ENCODE assay signal across 15 cellular contexts in the genomic region with DNA sequence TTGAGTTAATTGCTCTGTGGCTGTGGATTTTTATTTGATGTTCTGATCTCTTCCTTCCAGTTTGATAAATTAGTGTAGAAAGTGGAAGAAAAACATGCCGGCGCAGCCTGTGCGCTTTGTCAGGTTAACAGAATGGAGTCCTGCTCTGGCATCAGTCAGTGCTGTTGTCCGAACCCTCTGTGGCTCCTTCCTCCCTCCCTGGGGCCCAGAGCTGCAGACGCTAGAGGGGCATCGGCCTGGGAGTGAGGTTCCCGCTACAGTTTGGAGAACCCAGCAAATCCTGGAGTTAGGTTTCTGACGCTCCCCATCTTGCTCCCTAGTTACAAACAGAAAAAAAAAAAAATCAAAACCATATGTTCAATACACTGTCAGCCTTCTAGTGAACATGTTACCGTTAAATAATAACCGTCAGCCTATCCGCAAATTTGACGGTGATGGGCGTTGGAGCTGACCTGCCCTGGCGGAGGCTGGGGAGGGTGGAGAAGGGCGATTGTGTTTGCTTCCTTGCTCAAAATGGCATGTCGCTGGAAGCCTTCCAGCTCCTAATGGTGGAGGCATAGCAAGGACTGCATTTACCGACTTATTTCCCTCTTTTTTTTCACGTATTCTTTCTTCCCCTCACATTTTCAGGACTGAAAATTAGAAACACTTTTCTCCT. TPM values are rescaled to one million over a fixed set of nuclear protein-coding genes. Genes with fewer than 3 reads are reported as not detected.
A peak's percentile ranks its signal among the peaks of the same experiment; 100 is the strongest.
DNase-seq lines count a peak whose midpoint lies in the region; ATAC-seq, FAIRE-seq and TF ChIP-seq lines count a peak whose summit lies in the region.
"Had no signal": no experiment of that assay in that cellular context is flagged by ENCODE, and none has a peak within 500 bp of the region (broad histone marks: within the 10 kb centered on the region; RNA-seq: fewer than 3 reads in every experiment).

No MANE protein-coding gene starts in this region.

- H3K4me3 ChIP-seq in IMR-90 (ENCODE audit: insufficient read depth, low read depth, low read length): no peak overlapping the region
- no peak overlapping the region for H3K4me3 ChIP-seq in small intestine (ENCODE audit: low read depth in 1 of 2, low read length in 2 of 2)

- TF ChIP-seq POLR2A in IMR-90 (IDR thresholded peaks at IDR 0.05; ENCODE audit: low read depth, low read length): no peak

- peak overlapping the region; percentile 44 for H3K23ac ChIP-seq in IMR-90 (ENCODE audit: low read depth, low read length)

- H3K18ac ChIP-seq in IMR-90 (ENCODE audit: low read depth, low read length): 0 out of 2 replicates have a peak overlapping the region, but pooled peaks have one; percentile 16

- no peak for FAIRE-seq in small intestine (lab: Jason Lieb, UNC)

- H3K9me3 ChIP-seq in IMR-90 (ENCODE audit: control insufficient read depth, insufficient read depth, low read length): no peaks in the 10 kb centered on the region
- H3K9me3 ChIP-seq in small intestine (ENCODE audit: control insufficient read depth, low read depth): no peaks in the 10 kb centered on the region

- H2BK20ac ChIP-seq in IMR-90 (ENCODE audit: low read depth, low read length): no peak overlapping the region

- peaks cover 14% of the 10 kb centered on the region for H3K36me3 ChIP-seq in IMR-90 (ENCODE audit: control insufficient read depth, insufficient read depth, low read length)
- H3K36me3 ChIP-seq in small intestine (ENCODE audit: control insufficient read depth in 2 of 2, insufficient read depth in 2 of 2, low read length in 2 of 2): no peaks in the 10 kb centered on the region

- no peak for TF ChIP-seq CTCF in IMR-90 (conservative IDR thresholded peaks at IDR 0.05; ENCODE audit: low read depth, low read length)

- 0 out of 3 replicates have a peak overlapping the region, but pooled peaks have one; percentile 38 for H2BK15ac ChIP-seq in IMR-90 (ENCODE audit: low read depth, low read length)

- H3K4me3 Mint-ChIP-seq in activated T-helper 1 cell treated with anti-CD3 and anti-CD28 coated beads, Interleukin-12 subunit alpha, Interleukin-12 subunit beta, Interleukin-2, Interleukin-4 antibody, amounts not matched to agents 30 ng/mL and 10 ng/mL and 1 ng/mL, durations not matched to agents 14 hours and 24 hours and 36 hours: no peak overlapping the region
- H3K4me3 Mint-ChIP-seq: activated CD8-positive, alpha-beta T cell treated with anti-CD3 and anti-CD28 coated beads for 36 hours; activated naive CD8-positive, alpha-beta T cell treated with anti-CD3 and anti-CD28 coated beads for 36 hours; stimulated activated naive CD8-positive, alpha-beta T cell treated with anti-CD3 and anti-CD28 coated beads, Interleukin-15, amount 100 ng/mL, for 72 hours; T-helper 1 cell treated with Interleukin-12 subunit alpha and Interleukin-12 subunit beta and Interleukin-4 antibody, amounts not matched to agents 30 μg/mL and 1 μg/mL, for 36 hours had no signal

- POLR2A ChIA-PET in IMR-90 (lab: Charles Lee; ENCODE audit: unreplicated experiment): no interaction called here

- BruUV-seq in IMR-90 (replicated peaks; lab: Mats Ljungman, UMichigan): no TSS peak

- CTCF ChIA-PET in IMR-90 (lab: Yijun Ruan, JAX): no interaction called here

- H2BK5ac ChIP-seq in IMR-90 (ENCODE audit: low read depth, low read length, poor library complexity, severe bottlenecking): peak overlapping the region; percentile 15

- no peaks in the 10 kb centered on the region for H3K27me3 Mint-ChIP-seq in activated T-helper 1 cell treated with anti-CD3 and anti-CD28 coated beads, Interleukin-12 subunit alpha, Interleukin-12 subunit beta, Interleukin-2, Interleukin-4 antibody, amounts not matched to agents 30 ng/mL and 10 ng/mL and 1 ng/mL, durations not matched to agents 14 hours and 24 hours and 36 hours (ENCODE audit: insufficient read depth)
- H3K27me3 Mint-ChIP-seq: activated CD8-positive, alpha-beta T cell treated with anti-CD3 and anti-CD28 coated beads for 36 hours; activated naive CD8-positive, alpha-beta T cell treated with anti-CD3 and anti-CD28 coated beads for 36 hours; stimulated activated naive CD8-positive, alpha-beta T cell treated with anti-CD3 and anti-CD28 coated beads, Interleukin-15, amount 100 ng/mL, for 72 hours had no signal

- peak overlapping the region; percentile 39 for H2AFZ ChIP-seq in IMR-90 (replicated peaks; ENCODE audit: low read length, poor library complexity)

- no peak for DNase-seq in IMR-90
- peak; percentile 49 for DNase-seq in cerebellar cortex (ENCODE audit: low spot score)
- peak; percentile 10 for DNase-seq in kidney tubule cell (ENCODE audit: low spot score)
- peak; percentile 62 for DNase-seq in small intestine
- no peak for DNase-seq in activated T-helper 1 cell treated with anti-CD3 and anti-CD28 coated beads, Interleukin-12 subunit alpha, Interleukin-12 subunit beta, Interleukin-2, Interleukin-4 antibody, amounts not matched to agents 30 ng/mL and 10 ng/mL and 1 ng/mL, durations not matched to agents 14 hours and 24 hours and 36 hours (ENCODE audit: low spot score)
- no peak for DNase-seq in activated T-cell treated with anti-CD3 and anti-CD28 coated beads, Interleukin-2, amount 50 U/mL, for 48 hours
- DNase-seq in ureter (ENCODE audit: low spot score): no peak
- DNase-seq: activated CD8-positive, alpha-beta T cell treated with anti-CD3 and anti-CD28 coated beads for 36 hours; activated naive CD8-positive, alpha-beta T cell treated with anti-CD3 and anti-CD28 coated beads for 36 hours; NCI-H146; stimulated activated CD4-positive, alpha-beta T cell treated with anti-CD3 and anti-CD28 coated beads, Interleukin-4, amount 100 ng/mL, for 1 hour; stimulated activated naive CD8-positive, alpha-beta T cell treated with anti-CD3 and anti-CD28 coated beads, Interleukin-15, amount 100 ng/mL, for 72 hours had no signal

- peak overlapping the region; percentile 59 for H3K4ac ChIP-seq in IMR-90 (ENCODE audit: low read depth, low read length)

- in situ Hi-C loops in IMR-90 (cut with MboI; ENCODE audit: low sequenced_read_pairs): loop anchor here (10.0 kb wide), 1 partner anchor 109 kb away; no protein-coding TSS in a partner anchor

- 39% methylated on average over 3 of the region's 18 CpGs; no CpG with 5 or more reads in 1 of the 2 experiments for WGBS in IMR-90 (ENCODE audit: extremely low coverage in 2 of 2, insufficient read length in 1 of 2), 2 experiments
- WGBS in small intestine, 3 donors: 59 to 77% (median 60%) methylated on average over 18 of the region's 18 CpGs

- H3K9me3 Mint-ChIP-seq in activated T-helper 1 cell treated with anti-CD3 and anti-CD28 coated beads, Interleukin-12 subunit alpha, Interleukin-12 subunit beta, Interleukin-2, Interleukin-4 antibody, amounts not matched to agents 30 ng/mL and 10 ng/mL and 1 ng/mL, durations not matched to agents 14 hours and 24 hours and 36 hours: no peaks in the 10 kb centered on the region
- H3K9me3 Mint-ChIP-seq: activated CD8-positive, alpha-beta T cell treated with anti-CD3 and anti-CD28 coated beads for 36 hours; activated naive CD8-positive, alpha-beta T cell treated with anti-CD3 and anti-CD28 coated beads for 36 hours; T-helper 1 cell treated with Interleukin-12 subunit alpha and Interleukin-12 subunit beta and Interleukin-4 antibody, amounts not matched to agents 30 μg/mL and 1 μg/mL, for 36 hours had no signal

- H3K79me1 ChIP-seq in IMR-90 (ENCODE audit: low read depth in 1 of 2, low read length in 2 of 2): peaks cover 40 to 92% of the 10 kb centered on the region in 2 experiments

- no peak overlapping the region; the same call in 1 of the 2 replicates for H2BK120ac ChIP-seq in IMR-90 (ENCODE audit: low read depth, low read length)

- no peak overlapping the region for H3K56ac ChIP-seq in IMR-90 (ENCODE audit: extremely low read depth, insufficient read depth, low read length)

- H4K8ac ChIP-seq in IMR-90 (ENCODE audit: low read depth in 2 of 2, low read length in 2 of 2): peak overlapping the region; percentile 62 to 63; a peak in 3 of 4 replicates

- dilution Hi-C loops in IMR-90 (cut with HindIII; ENCODE audit: low sequenced_read_pairs, unreplicated experiment): no loop called here

- H3K36me3 Mint-ChIP-seq in activated T-helper 1 cell treated with anti-CD3 and anti-CD28 coated beads, Interleukin-12 subunit alpha, Interleukin-12 subunit beta, Interleukin-2, Interleukin-4 antibody, amounts not matched to agents 30 ng/mL and 10 ng/mL and 1 ng/mL, durations not matched to agents 14 hours and 24 hours and 36 hours (ENCODE audit: low read depth): peaks cover 10% of the 10 kb centered on the region

- H3K27ac ChIP-seq in IMR-90 (ENCODE audit: insufficient read depth, low read length) (no peak overlapping the region), small intestine (ENCODE audit: low read depth in 1 of 2, low read length in 1 of 2) (peak overlapping the region in 1 of 2 donors; percentile 78)
- H3K27ac ChIP-seq: C4-2B had no signal

- H3K9me1 ChIP-seq in IMR-90 (ENCODE audit: insufficient read depth, low read length): peaks cover 39% of the 10 kb centered on the region

- no peaks in the 10 kb centered on the region for H3K27me3 ChIP-seq in IMR-90 (ENCODE audit: control insufficient read depth, insufficient read depth, low read length)
- no peaks in the 10 kb centered on the region for H3K27me3 ChIP-seq in small intestine (ENCODE audit: control insufficient read depth in 2 of 2, insufficient read depth in 2 of 2, low read length in 2 of 2)

- peaks cover 21% of the 10 kb centered on the region for H3K4me1 Mint-ChIP-seq in activated T-helper 1 cell treated with anti-CD3 and anti-CD28 coated beads, Interleukin-12 subunit alpha, Interleukin-12 subunit beta, Interleukin-2, Interleukin-4 antibody, amounts not matched to agents 30 ng/mL and 10 ng/mL and 1 ng/mL, durations not matched to agents 14 hours and 24 hours and 36 hours (ENCODE audit: low read depth)

- peak overlapping the region; percentile 28; the same call in 1 of the 2 replicates for H4K91ac ChIP-seq in IMR-90 (ENCODE audit: insufficient read depth, low read depth, low read length)

- no peak overlapping the region for H3K27ac Mint-ChIP-seq in activated T-helper 1 cell treated with anti-CD3 and anti-CD28 coated beads, Interleukin-12 subunit alpha, Interleukin-12 subunit beta, Interleukin-2, Interleukin-4 antibody, amounts not matched to agents 30 ng/mL and 10 ng/mL and 1 ng/mL, durations not matched to agents 14 hours and 24 hours and 36 hours
- H3K27ac Mint-ChIP-seq: activated CD8-positive, alpha-beta T cell treated with anti-CD3 and anti-CD28 coated beads for 36 hours; activated naive CD8-positive, alpha-beta T cell treated with anti-CD3 and anti-CD28 coated beads for 36 hours; stimulated activated naive CD8-positive, alpha-beta T cell treated with anti-CD3 and anti-CD28 coated beads, Interleukin-15, amount 100 ng/mL, for 72 hours; T-helper 1 cell treated with Interleukin-12 subunit alpha and Interleukin-12 subunit beta and Interleukin-4 antibody, amounts not matched to agents 30 μg/mL and 1 μg/mL, for 36 hours had no signal

- peak overlapping the region; percentile 80; the same call in 1 of the 2 replicates for H2AK5ac ChIP-seq in IMR-90 (ENCODE audit: low read depth, low read length)

- H4K5ac ChIP-seq in IMR-90 (ENCODE audit: low read depth, low read length): 0 out of 2 replicates have a peak overlapping the region, but pooled peaks have one; percentile 64

- intact Hi-C loops in IMR-90 (cut with micrococcal nuclease): no loop called here
- intact Hi-C loops in activated T-helper 1 cell treated with anti-CD3 and anti-CD28 coated beads, Interleukin-12 subunit alpha, Interleukin-12 subunit beta, Interleukin-2, Interleukin-4 antibody, amounts not matched to agents 30 ng/mL and 10 ng/mL and 1 ng/mL, durations not matched to agents 14 hours and 24 hours and 36 hours (cut with micrococcal nuclease): no loop called here

- H3K14ac ChIP-seq in IMR-90 (replicated peaks; ENCODE audit: low read depth, low read length): peak overlapping the region; percentile 19; the same call in 1 of the 2 replicates

- peak overlapping the region; percentile 34 for H2AK9ac ChIP-seq in IMR-90 (replicated peaks; ENCODE audit: low read depth, low read length, poor library complexity)

- H3K4me2 ChIP-seq in IMR-90 (ENCODE audit: low read depth, low read length): peak overlapping the region; percentile 56; the same call in 1 of the 2 replicates

- TF ChIP-seq RAD21 in IMR-90 (IDR thresholded peaks at IDR 0.05; ENCODE audit: low read length): no peak

- H3K9ac ChIP-seq in IMR-90 (ENCODE audit: low read depth, low read length): no peak overlapping the region

- ATAC-seq in IMR-90 (ENCODE audit: low read depth) (no peak), GM19455 (IDR thresholded peaks at IDR 0.05; ENCODE audit: unreplicated experiment) (no peak)
- ATAC-seq: activated CD8-positive, alpha-beta T cell treated with anti-CD3 and anti-CD28 coated beads for 36 hours; stimulated activated naive CD8-positive, alpha-beta T cell treated with anti-CD3 and anti-CD28 coated beads, Interleukin-15, amount 100 ng/mL, for 72 hours had no signal

- H4K20me1 ChIP-seq in IMR-90 (ENCODE audit: insufficient read depth, low read length): peaks cover 90% of the 10 kb centered on the region

- H3K4me1 ChIP-seq in IMR-90 (ENCODE audit: control insufficient read depth, insufficient read depth, low read length): peaks cover 30% of the 10 kb centered on the region
- H3K4me1 ChIP-seq in small intestine (ENCODE audit: control insufficient read depth in 2 of 2, insufficient read depth in 1 of 2, low read depth in 1 of 2, low read length in 1 of 2): peaks cover 11 to 35% of the 10 kb centered on the region in 2 donors

RNA-seq across cellular contexts. Expression of a gene that starts 13.5 kb away (rescaled TPM):
- total RNA-seq in IMR-90 (2012; rRNA removed): 103 and 126 TPM in 2 replicates
- 24.8 and 26.9 TPM in 2 replicates for polyA plus RNA-seq in IMR-90 (2012; rRNA removed)
- 8.1 and 11.6 TPM in 2 replicates for polyA plus RNA-seq in IMR-90 (2012; cell fraction: cytosol; rRNA removed)
- polyA plus RNA-seq in IMR-90 (2012; cell fraction: nucleus; rRNA removed; ENCODE audit: low replicate concordance): 9.4 and 35.9 TPM in 2 replicates
- 10 to 100 TPM; 12.1 to 13.6 (median 12.7) TPM for polyA plus RNA-seq in small intestine
- 20.7 and 24.2 TPM in 2 replicates for total RNA-seq in activated T-helper 1 cell treated with anti-CD3 and anti-CD28 coated beads, Interleukin-12 subunit alpha, Interleukin-12 subunit beta, Interleukin-2, Interleukin-4 antibody, amounts not matched to agents 30 ng/mL and 10 ng/mL and 1 ng/mL, durations not matched to agents 14 hours and 24 hours and 36 hours
- 89.0 TPM for total RNA-seq in ureter

Comparison
In these comparisons a context has a peak if more than half of its experiments do, and no peak if none do; other contexts are left out.
1. DNase-seq: peak in cerebellar cortex (single experiment), kidney tubule cell (single experiment) and small intestine (single experiment); none in IMR-90 (single experiment), activated T-helper 1 cell treated with anti-CD3 and anti-CD28 coated beads, Interleukin-12 subunit alpha, Interleukin-12 subunit beta, Interleukin-2, Interleukin-4 antibody, amounts not matched to agents 30 ng/mL and 10 ng/mL and 1 ng/mL, durations not matched to agents 14 hours and 24 hours and 36 hours (single experiment), activated T-cell treated with anti-CD3 and anti-CD28 coated beads, Interleukin-2, amount 50 U/mL, for 48 hours (0 of 2) and ureter (single experiment).